ENCODE assay signal across 8 cellular contexts in the genomic region with DNA sequence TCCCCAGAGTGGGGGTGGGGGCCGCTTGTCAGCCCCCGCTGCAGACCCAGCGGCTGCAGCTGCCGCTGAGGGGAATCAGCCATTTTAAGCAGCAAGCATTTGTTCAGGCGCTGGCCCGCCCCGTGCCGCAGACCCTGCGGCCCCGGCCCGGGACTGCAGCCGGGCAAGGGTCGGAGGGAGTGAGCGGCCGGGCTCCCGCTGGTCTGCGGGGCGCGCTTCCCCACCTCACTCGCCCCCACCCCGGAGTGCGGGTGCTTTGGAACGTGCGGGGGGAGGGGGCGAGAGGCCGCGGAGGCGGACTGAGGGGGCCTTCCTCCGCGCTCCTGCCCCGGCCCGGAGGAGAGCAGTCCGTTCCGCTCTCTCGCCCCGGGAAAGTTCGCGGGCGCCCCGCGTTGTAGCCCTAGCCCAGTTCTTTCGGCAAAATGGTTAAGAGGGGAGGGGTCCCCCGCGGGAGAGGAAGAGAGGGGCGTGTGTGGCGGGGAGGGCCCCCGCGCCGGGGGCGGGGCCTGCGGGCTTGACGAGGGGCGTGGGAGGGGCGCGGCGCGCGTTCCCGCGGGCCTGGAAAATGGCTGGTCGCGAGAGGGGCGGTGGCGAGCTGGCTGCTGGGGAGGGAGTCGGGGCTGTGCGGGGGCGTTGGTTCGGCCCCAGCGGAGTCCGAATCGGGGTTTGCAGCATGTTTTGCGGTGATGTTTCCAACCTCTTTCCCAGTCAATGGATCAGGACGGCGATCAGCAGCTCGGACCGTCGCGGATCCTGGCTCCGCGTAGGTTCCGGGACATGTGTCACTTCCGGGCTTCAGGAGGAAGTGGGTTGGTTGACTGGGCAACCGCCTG. TPM values are rescaled to one million over a fixed set of nuclear protein-coding genes. Genes with fewer than 3 reads are reported as not detected.
DNase-seq lines count a peak whose midpoint lies in the region; ATAC-seq and TF ChIP-seq lines count a peak whose summit lies in the region.

No MANE protein-coding gene starts in this region.

- H3K4me2 ChIP-seq in OCI-LY1 (ENCODE audit: low read length), result peak overlapping the region; percentile 99

- H3K79me2 ChIP-seq in OCI-LY1 (ENCODE audit: insufficient read depth, low read length), result peaks cover 41% of the 10 kb centered on the region

- peak overlapping the region; percentile 60 for H3K27ac ChIP-seq in OCI-LY1 (ENCODE audit: low read depth, low read length, poor library complexity, severe bottlenecking)

- H3K9me2 ChIP-seq in OCI-LY1 (ENCODE audit: low read depth, low read length), result no peaks in the 10 kb centered on the region

- H3K4me3 ChIP-seq in OCI-LY1 (ENCODE audit: low read depth, low read length, poor library complexity, severe bottlenecking), result peak overlapping the region; percentile 86
- peak overlapping the region; percentile 84 for H3K4me3 ChIP-seq in epithelial cell of proximal tubule (ENCODE audit: low read depth, low read length)

- H3K4me1 ChIP-seq in OCI-LY1 (ENCODE audit: insufficient read depth, low read length, severe bottlenecking), result peaks cover 31% of the 10 kb centered on the region

- H2AFZ ChIP-seq in OCI-LY1 (ENCODE audit: low read length), result no peak overlapping the region

- H3K9me3 ChIP-seq in OCI-LY1 (ENCODE audit: low read length), result no peaks in the 10 kb centered on the region

- ATAC-seq in GM21367 (IDR thresholded peaks at IDR 0.05; ENCODE audit: unreplicated experiment), result peak; percentile 42

- 0 out of 2 replicates have a peak, but pooled peaks cover 3% of the 10 kb centered on the region for H4K20me1 ChIP-seq in OCI-LY1 (ENCODE audit: insufficient read depth, low read length)

- no peaks in the 10 kb centered on the region for H3F3A ChIP-seq in OCI-LY1 (ENCODE audit: insufficient read depth, low read length)

- no peaks in the 10 kb centered on the region for H3K27me3 ChIP-seq in OCI-LY1 (ENCODE audit: insufficient read depth, low read length)

- peak overlapping the region; percentile 86 for H3K9ac ChIP-seq in OCI-LY1 (ENCODE audit: low read length)

- TF ChIP-seq CTCF in OCI-LY1 (IDR thresholded peaks at IDR 0.05; ENCODE audit: low read length) (no peak), epithelial cell of proximal tubule (conservative IDR thresholded peaks at IDR 0.05; ENCODE audit: low read depth, low read length) (no peak)

- peaks cover 7% of the 10 kb centered on the region for H3K36me3 ChIP-seq in OCI-LY1 (ENCODE audit: insufficient read depth, low read length)

- DNase-seq in DMS 273 (lab: John Stamatoyannopoulos, UW; ENCODE audit: unreplicated experiment), result peak; percentile 90
- DNase-seq in HT-29 (ENCODE audit: low spot score), result peak; percentile 76
- peak; percentile 92 for DNase-seq in activated T-cell treated with anti-CD3 and anti-CD28 coated beads, Interleukin-2, amount 50 U/mL, for 1 hour
- no peak for DNase-seq in epithelial cell of proximal tubule (ENCODE audit: low read depth)
- DNase-seq in mucosa of gallbladder (ENCODE audit: low spot score), result peak; percentile 88
- peak; percentile 81 for DNase-seq in stimulated activated CD8-positive, alpha-beta memory T cell treated with anti-CD3 and anti-CD28 coated beads, Interleukin-4, amount 100 ng/mL, for 24 hours (ENCODE audit: low read depth)

RNA-seq across cellular contexts. Expression of a gene that starts 0.9 kb away (rescaled TPM):
- total RNA-seq in HT-29 (2014; rRNA removed; shearing (Covaris generic)), result 4.8 and 8.1 TPM in 2 replicates
- total RNA-seq in epithelial cell of proximal tubule (10.7 and 32.4 TPM in 2 replicates), mucosa of gallbladder (9.4 TPM)
